ENCODE assay signal across 1 cellular context in the genomic region with DNA sequence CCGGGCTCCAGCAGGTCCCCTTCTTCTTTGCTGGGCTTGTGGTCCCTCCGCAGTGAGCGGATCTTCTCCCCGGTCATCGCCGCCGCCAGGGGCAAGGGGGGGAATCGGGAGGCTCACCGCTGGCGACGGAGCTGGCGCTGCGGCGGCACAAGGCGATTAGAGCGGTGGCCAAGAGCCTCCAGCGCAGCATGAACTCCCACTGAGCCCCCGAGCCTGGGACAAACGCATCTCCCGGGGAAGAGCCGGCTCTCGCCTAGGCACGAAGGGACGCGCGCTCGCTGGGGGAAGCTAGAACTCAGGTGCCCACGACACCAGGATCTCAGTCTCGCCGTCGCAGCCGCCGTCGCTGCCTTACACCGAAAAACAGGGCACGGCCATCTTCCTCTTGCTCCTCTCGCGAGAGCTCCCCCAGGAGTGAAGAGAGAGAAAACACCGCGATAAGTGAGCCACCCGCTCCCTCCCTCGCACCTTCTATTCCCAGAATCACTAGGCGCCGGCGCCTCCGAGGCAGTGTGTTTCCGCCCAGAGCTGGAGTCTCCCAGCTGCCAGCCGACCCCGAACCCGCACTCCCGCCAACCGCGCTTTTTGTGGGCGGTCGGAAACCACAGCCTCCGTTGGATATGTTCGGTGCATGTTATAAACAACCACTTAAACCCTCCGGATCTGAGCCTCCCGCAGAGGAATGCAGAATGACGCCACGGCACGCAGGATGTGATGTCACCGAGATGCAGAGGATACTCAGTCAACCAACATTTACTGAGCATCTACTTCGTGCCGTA.
A peak's percentile ranks its signal among the peaks of the same experiment; 100 is the strongest.
TF ChIP-seq lines count a peak whose summit lies in the region.

A gene with protein sequence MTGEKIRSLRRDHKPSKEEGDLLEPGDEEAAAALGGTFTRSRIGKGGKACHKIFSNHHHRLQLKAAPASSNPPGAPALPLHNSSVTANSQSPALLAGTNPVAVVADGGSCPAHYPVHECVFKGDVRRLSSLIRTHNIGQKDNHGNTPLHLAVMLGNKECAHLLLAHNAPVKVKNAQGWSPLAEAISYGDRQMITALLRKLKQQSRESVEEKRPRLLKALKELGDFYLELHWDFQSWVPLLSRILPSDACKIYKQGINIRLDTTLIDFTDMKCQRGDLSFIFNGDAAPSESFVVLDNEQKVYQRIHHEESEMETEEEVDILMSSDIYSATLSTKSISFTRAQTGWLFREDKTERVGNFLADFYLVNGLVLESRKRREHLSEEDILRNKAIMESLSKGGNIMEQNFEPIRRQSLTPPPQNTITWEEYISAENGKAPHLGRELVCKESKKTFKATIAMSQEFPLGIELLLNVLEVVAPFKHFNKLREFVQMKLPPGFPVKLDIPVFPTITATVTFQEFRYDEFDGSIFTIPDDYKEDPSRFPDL (minus strand): TSS at position 391 of the 779 bp plus-strand sequence. CDS start 314 bp downstream, at position 77.

TF ChIP-seq in GM23338, 12 proteins besides CTCF, POLR2A, EP300 and RAD21 (continued from another document):
- TF ChIP-seq, protein P1, sequence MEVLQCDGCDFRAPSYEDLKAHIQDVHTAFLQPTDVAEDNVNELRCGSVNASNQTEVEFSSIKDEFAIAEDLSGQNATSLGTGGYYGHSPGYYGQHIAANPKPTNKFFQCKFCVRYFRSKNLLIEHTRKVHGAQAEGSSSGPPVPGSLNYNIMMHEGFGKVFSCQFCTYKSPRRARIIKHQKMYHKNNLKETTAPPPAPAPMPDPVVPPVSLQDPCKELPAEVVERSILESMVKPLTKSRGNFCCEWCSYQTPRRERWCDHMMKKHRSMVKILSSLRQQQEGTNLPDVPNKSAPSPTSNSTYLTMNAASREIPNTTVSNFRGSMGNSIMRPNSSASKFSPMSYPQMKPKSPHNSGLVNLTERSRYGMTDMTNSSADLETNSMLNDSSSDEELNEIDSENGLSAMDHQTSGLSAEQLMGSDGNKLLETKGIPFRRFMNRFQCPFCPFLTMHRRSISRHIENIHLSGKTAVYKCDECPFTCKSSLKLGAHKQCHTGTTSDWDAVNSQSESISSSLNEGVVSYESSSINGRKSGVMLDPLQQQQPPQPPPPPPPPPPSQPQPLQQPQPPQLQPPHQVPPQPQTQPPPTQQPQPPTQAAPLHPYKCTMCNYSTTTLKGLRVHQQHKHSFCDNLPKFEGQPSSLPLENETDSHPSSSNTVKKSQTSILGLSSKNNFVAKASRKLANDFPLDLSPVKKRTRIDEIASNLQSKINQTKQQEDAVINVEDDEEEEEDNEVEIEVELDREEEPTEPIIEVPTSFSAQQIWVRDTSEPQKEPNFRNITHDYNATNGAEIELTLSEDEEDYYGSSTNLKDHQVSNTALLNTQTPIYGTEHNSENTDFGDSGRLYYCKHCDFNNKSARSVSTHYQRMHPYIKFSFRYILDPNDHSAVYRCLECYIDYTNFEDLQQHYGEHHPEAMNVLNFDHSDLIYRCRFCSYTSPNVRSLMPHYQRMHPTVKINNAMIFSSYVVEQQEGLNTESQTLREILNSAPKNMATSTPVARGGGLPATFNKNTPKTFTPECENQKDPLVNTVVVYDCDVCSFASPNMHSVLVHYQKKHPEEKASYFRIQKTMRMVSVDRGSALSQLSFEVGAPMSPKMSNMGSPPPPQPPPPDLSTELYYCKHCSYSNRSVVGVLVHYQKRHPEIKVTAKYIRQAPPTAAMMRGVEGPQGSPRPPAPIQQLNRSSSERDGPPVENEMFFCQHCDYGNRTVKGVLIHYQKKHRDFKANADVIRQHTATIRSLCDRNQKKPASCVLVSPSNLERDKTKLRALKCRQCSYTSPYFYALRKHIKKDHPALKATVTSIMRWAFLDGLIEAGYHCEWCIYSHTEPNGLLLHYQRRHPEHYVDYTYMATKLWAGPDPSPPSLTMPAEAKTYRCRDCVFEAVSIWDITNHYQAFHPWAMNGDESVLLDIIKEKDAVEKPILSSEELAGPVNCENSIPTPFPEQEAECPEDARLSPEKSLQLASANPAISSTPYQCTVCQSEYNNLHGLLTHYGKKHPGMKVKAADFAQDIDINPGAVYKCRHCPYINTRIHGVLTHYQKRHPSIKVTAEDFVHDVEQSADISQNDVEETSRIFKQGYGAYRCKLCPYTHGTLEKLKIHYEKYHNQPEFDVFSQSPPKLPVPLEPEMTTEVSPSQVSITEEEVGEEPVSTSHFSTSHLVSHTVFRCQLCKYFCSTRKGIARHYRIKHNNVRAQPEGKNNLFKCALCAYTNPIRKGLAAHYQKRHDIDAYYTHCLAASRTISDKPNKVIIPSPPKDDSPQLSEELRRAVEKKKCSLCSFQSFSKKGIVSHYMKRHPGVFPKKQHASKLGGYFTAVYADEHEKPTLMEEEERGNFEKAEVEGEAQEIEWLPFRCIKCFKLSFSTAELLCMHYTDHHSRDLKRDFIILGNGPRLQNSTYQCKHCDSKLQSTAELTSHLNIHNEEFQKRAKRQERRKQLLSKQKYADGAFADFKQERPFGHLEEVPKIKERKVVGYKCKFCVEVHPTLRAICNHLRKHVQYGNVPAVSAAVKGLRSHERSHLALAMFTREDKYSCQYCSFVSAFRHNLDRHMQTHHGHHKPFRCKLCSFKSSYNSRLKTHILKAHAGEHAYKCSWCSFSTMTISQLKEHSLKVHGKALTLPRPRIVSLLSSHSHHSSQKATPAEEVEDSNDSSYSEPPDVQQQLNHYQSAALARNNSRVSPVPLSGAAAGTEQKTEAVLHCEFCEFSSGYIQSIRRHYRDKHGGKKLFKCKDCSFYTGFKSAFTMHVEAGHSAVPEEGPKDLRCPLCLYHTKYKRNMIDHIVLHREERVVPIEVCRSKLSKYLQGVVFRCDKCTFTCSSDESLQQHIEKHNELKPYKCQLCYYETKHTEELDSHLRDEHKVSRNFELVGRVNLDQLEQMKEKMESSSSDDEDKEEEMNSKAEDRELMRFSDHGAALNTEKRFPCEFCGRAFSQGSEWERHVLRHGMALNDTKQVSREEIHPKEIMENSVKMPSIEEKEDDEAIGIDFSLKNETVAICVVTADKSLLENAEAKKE (CRISPR knock-in tag; IDR thresholded peaks at IDR 0.05), result no peak
- TF ChIP-seq, protein P2, sequence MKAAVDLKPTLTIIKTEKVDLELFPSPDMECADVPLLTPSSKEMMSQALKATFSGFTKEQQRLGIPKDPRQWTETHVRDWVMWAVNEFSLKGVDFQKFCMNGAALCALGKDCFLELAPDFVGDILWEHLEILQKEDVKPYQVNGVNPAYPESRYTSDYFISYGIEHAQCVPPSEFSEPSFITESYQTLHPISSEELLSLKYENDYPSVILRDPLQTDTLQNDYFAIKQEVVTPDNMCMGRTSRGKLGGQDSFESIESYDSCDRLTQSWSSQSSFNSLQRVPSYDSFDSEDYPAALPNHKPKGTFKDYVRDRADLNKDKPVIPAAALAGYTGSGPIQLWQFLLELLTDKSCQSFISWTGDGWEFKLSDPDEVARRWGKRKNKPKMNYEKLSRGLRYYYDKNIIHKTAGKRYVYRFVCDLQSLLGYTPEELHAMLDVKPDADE (IDR thresholded peaks at IDR 0.05), result peak; percentile 64; the same call in 1 of the 2 replicates
- TF ChIP-seq, protein P3, sequence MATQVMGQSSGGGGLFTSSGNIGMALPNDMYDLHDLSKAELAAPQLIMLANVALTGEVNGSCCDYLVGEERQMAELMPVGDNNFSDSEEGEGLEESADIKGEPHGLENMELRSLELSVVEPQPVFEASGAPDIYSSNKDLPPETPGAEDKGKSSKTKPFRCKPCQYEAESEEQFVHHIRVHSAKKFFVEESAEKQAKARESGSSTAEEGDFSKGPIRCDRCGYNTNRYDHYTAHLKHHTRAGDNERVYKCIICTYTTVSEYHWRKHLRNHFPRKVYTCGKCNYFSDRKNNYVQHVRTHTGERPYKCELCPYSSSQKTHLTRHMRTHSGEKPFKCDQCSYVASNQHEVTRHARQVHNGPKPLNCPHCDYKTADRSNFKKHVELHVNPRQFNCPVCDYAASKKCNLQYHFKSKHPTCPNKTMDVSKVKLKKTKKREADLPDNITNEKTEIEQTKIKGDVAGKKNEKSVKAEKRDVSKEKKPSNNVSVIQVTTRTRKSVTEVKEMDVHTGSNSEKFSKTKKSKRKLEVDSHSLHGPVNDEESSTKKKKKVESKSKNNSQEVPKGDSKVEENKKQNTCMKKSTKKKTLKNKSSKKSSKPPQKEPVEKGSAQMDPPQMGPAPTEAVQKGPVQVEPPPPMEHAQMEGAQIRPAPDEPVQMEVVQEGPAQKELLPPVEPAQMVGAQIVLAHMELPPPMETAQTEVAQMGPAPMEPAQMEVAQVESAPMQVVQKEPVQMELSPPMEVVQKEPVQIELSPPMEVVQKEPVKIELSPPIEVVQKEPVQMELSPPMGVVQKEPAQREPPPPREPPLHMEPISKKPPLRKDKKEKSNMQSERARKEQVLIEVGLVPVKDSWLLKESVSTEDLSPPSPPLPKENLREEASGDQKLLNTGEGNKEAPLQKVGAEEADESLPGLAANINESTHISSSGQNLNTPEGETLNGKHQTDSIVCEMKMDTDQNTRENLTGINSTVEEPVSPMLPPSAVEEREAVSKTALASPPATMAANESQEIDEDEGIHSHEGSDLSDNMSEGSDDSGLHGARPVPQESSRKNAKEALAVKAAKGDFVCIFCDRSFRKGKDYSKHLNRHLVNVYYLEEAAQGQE (IDR thresholded peaks at IDR 0.05; ENCODE audit: unreplicated experiment), result no peak
- TF ChIP-seq EZH2phosphoT487 (IDR thresholded peaks at IDR 0.05; ENCODE audit: unreplicated experiment), result no peak
- no peak for TF ChIP-seq STAT1 (IDR thresholded peaks at IDR 0.05; ENCODE audit: unreplicated experiment)
- TF ChIP-seq JUNB (IDR thresholded peaks at IDR 0.05; ENCODE audit: unreplicated experiment), result no peak
- TF ChIP-seq EZH2 (IDR thresholded peaks at IDR 0.05; ENCODE audit: low read depth, unreplicated experiment), result no peak
- peak; percentile 94 for TF ChIP-seq CREB1 (CRISPR knock-in tag; IDR thresholded peaks at IDR 0.05; ENCODE audit: low read depth)
